ENCODE assay signal across 34 cellular contexts in genomic region chr7:129032017-129032416, GRCh38.
"Had no signal": no experiment of that assay in that cellular context is flagged by ENCODE, and none has a peak within 500 bp of the region (broad histone marks: within the 10 kb centered on the region; RNA-seq: fewer than 3 reads in every experiment).

No MANE protein-coding gene starts in this region.

- H3K4me3 ChIP-seq: ascending aorta, breast epithelium, cardiac muscle cell, coronary artery, dorsolateral prefrontal cortex, esophagus muscularis mucosa, gastroesophageal sphincter, heart right ventricle had no signal

- DNase-seq: activated B cell treated with CpG ODN at 0.5 μM for 24 hours; activated CD4-positive, alpha-beta memory T cell treated with anti-CD3 and anti-CD28 coated beads for 36 hours; activated CD4-positive, alpha-beta T cell treated with anti-CD3 and anti-CD28 coated beads, Interleukin-2, amount 10 ng/mL, durations not matched to agents 24 days and 14 days; activated CD8-positive, alpha-beta memory T cell treated with anti-CD3 and anti-CD28 coated beads, Interleukin-2, amount 10 ng/mL, durations not matched to agents 7 days and 5 days; activated CD8-positive, alpha-beta memory T cell treated with anti-CD3 and anti-CD28 coated beads, Interleukin-2, amount 50 U/mL, for 4 hours; activated CD8-positive, alpha-beta T cell treated with anti-CD3 and anti-CD28 coated beads, Interleukin-2, amount 10 ng/mL, durations not matched to agents 7 days and 5 days; activated gamma-delta T cell; activated naive CD4-positive, alpha-beta T cell; activated naive CD4-positive, alpha-beta T cell treated with anti-CD3 and anti-CD28 coated beads, Interleukin-2, amount 10 ng/mL, durations not matched to agents 7 days and 5 days; activated naive CD8-positive, alpha-beta T cell treated with anti-CD3 and anti-CD28 coated beads, Interleukin-2, amount 10 ng/mL, durations not matched to agents 7 days and 5 days; activated T-cell treated with anti-CD3 and anti-CD28 coated beads, Interleukin-2, amount 50 U/mL, for 1 hour; activated T-cell treated with anti-CD3 and anti-CD28 coated beads, Interleukin-2, amount 50 U/mL, for 48 hours; central memory CD4-positive, alpha-beta T cell; dorsolateral prefrontal cortex; effector memory CD4-positive, alpha-beta T cell; erythroblast; foreskin melanocyte; heart right ventricle; T-helper 1 cell; T-helper 17 cell; T1000; WERI-Rb-1 had no signal

- H3K9me3 ChIP-seq: ascending aorta, breast epithelium, esophagus muscularis mucosa, gastroesophageal sphincter, heart right ventricle had no signal

- H3K36me3 ChIP-seq: breast epithelium had no signal

- H3K27ac Mint-ChIP-seq: activated B cell treated with CpG ODN at 0.5 μM for 24 hours; activated CD4-positive, alpha-beta memory T cell treated with anti-CD3 and anti-CD28 coated beads for 36 hours; activated CD4-positive, alpha-beta T cell treated with anti-CD3 and anti-CD28 coated beads, Interleukin-2, amount 10 ng/mL, durations not matched to agents 24 days and 14 days; activated CD8-positive, alpha-beta memory T cell treated with anti-CD3 and anti-CD28 coated beads, Interleukin-2, amount 10 ng/mL, durations not matched to agents 7 days and 5 days; activated CD8-positive, alpha-beta T cell treated with anti-CD3 and anti-CD28 coated beads, Interleukin-2, amount 10 ng/mL, durations not matched to agents 7 days and 5 days; activated naive CD4-positive, alpha-beta T cell treated with anti-CD3 and anti-CD28 coated beads, Interleukin-2, amount 10 ng/mL, durations not matched to agents 7 days and 5 days; activated naive CD4-positive, alpha-beta T cell treated with anti-CD3 and anti-CD28 coated beads, Interleukin-2, amount 50 U/mL, for 72 hours; activated naive CD8-positive, alpha-beta T cell treated with anti-CD3 and anti-CD28 coated beads, Interleukin-2, amount 10 ng/mL, durations not matched to agents 7 days and 5 days; activated T-helper 1 cell treated with anti-CD3 and anti-CD28 coated beads, Interleukin-12 subunit alpha, Interleukin-12 subunit beta, Interleukin-2, Interleukin-4 antibody, amounts not matched to agents 30 ng/mL and 10 ng/mL and 1 ng/mL, durations not matched to agents 14 hours and 24 hours and 36 hours; brain; dendritic cell treated with granulocyte-macrophage colony-stimulating factor and Interleukin-4, amounts not matched to agents 40 ng/mL and 50 ng/mL, for 4 days; T-helper 17 cell; T-helper 2 cell treated with Interferon-gamma antibody and Interleukin-4, amounts not matched to agents 5 μg/mL and 100 μg/mL, for 36 hours had no signal

- H3K4me1 ChIP-seq: ascending aorta, breast epithelium, esophagus muscularis mucosa, gastroesophageal sphincter had no signal

- H3K27me3 ChIP-seq: ascending aorta, breast epithelium, cardiac muscle cell, dorsolateral prefrontal cortex, esophagus muscularis mucosa, gastroesophageal sphincter, heart right ventricle had no signal

- H3K27ac ChIP-seq: ascending aorta, breast epithelium, cardiac muscle cell, coronary artery, dorsolateral prefrontal cortex, esophagus muscularis mucosa, gastroesophageal sphincter, heart right ventricle, WERI-Rb-1 had no signal

- ATAC-seq: activated CD4-positive, CD25-positive, alpha-beta regulatory T cell treated with anti-CD3 and anti-CD28 coated beads, Interleukin-2, amount 50 U/mL, for 24 hours; activated CD8-positive, alpha-beta memory T cell treated with anti-CD3 and anti-CD28 coated beads, Interleukin-2, amount 10 ng/mL, durations not matched to agents 7 days and 5 days; activated CD8-positive, alpha-beta T cell treated with anti-CD3 and anti-CD28 coated beads, Interleukin-2, amount 10 ng/mL, durations not matched to agents 7 days and 5 days; activated naive CD4-positive, alpha-beta T cell treated with anti-CD3 and anti-CD28 coated beads, Interleukin-2, amount 50 U/mL, for 72 hours; gastroesophageal sphincter; heart right ventricle; T-helper 17 cell had no signal

- H3K9me3 Mint-ChIP-seq: activated B cell treated with CpG ODN at 0.5 μM for 24 hours; activated CD4-positive, alpha-beta memory T cell treated with anti-CD3 and anti-CD28 coated beads for 36 hours; activated CD4-positive, alpha-beta T cell treated with anti-CD3 and anti-CD28 coated beads, Interleukin-2, amount 10 ng/mL, durations not matched to agents 24 days and 14 days; activated naive CD4-positive, alpha-beta T cell treated with anti-CD3 and anti-CD28 coated beads, Interleukin-2, amount 10 ng/mL, durations not matched to agents 7 days and 5 days; activated naive CD4-positive, alpha-beta T cell treated with anti-CD3 and anti-CD28 coated beads, Interleukin-2, amount 50 U/mL, for 72 hours; activated naive CD8-positive, alpha-beta T cell treated with anti-CD3 and anti-CD28 coated beads, Interleukin-2, amount 10 ng/mL, durations not matched to agents 7 days and 5 days; activated T-helper 1 cell treated with anti-CD3 and anti-CD28 coated beads, Interleukin-12 subunit alpha, Interleukin-12 subunit beta, Interleukin-2, Interleukin-4 antibody, amounts not matched to agents 30 ng/mL and 10 ng/mL and 1 ng/mL, durations not matched to agents 14 hours and 24 hours and 36 hours; dendritic cell treated with granulocyte-macrophage colony-stimulating factor and Interleukin-4, amounts not matched to agents 40 ng/mL and 50 ng/mL, for 4 days; T-helper 2 cell treated with Interferon-gamma antibody and Interleukin-4, amounts not matched to agents 5 μg/mL and 100 μg/mL, for 36 hours had no signal

- H3K27me3 Mint-ChIP-seq: activated B cell treated with CpG ODN at 0.5 μM for 24 hours; activated CD4-positive, alpha-beta memory T cell treated with anti-CD3 and anti-CD28 coated beads for 36 hours; activated CD4-positive, alpha-beta T cell treated with anti-CD3 and anti-CD28 coated beads, Interleukin-2, amount 10 ng/mL, durations not matched to agents 24 days and 14 days; activated CD8-positive, alpha-beta memory T cell treated with anti-CD3 and anti-CD28 coated beads, Interleukin-2, amount 10 ng/mL, durations not matched to agents 7 days and 5 days; activated naive CD4-positive, alpha-beta T cell treated with anti-CD3 and anti-CD28 coated beads, Interleukin-2, amount 10 ng/mL, durations not matched to agents 7 days and 5 days; activated naive CD8-positive, alpha-beta T cell treated with anti-CD3 and anti-CD28 coated beads, Interleukin-2, amount 10 ng/mL, durations not matched to agents 7 days and 5 days; brain; dendritic cell treated with granulocyte-macrophage colony-stimulating factor and Interleukin-4, amounts not matched to agents 40 ng/mL and 50 ng/mL, for 4 days; T-helper 17 cell had no signal

- H3K4me3 Mint-ChIP-seq: activated B cell treated with CpG ODN at 0.5 μM for 24 hours; activated CD4-positive, alpha-beta memory T cell treated with anti-CD3 and anti-CD28 coated beads for 36 hours; activated CD4-positive, alpha-beta T cell treated with anti-CD3 and anti-CD28 coated beads, Interleukin-2, amount 10 ng/mL, durations not matched to agents 24 days and 14 days; activated CD8-positive, alpha-beta memory T cell treated with anti-CD3 and anti-CD28 coated beads, Interleukin-2, amount 10 ng/mL, durations not matched to agents 7 days and 5 days; activated CD8-positive, alpha-beta T cell treated with anti-CD3 and anti-CD28 coated beads, Interleukin-2, amount 10 ng/mL, durations not matched to agents 7 days and 5 days; activated naive CD4-positive, alpha-beta T cell treated with anti-CD3 and anti-CD28 coated beads, Interleukin-2, amount 10 ng/mL, durations not matched to agents 7 days and 5 days; activated naive CD8-positive, alpha-beta T cell treated with anti-CD3 and anti-CD28 coated beads, Interleukin-2, amount 10 ng/mL, durations not matched to agents 7 days and 5 days; activated T-helper 1 cell treated with anti-CD3 and anti-CD28 coated beads, Interleukin-12 subunit alpha, Interleukin-12 subunit beta, Interleukin-2, Interleukin-4 antibody, amounts not matched to agents 30 ng/mL and 10 ng/mL and 1 ng/mL, durations not matched to agents 14 hours and 24 hours and 36 hours; brain; dendritic cell treated with granulocyte-macrophage colony-stimulating factor and Interleukin-4, amounts not matched to agents 40 ng/mL and 50 ng/mL, for 4 days; T-helper 17 cell; T-helper 2 cell treated with Interferon-gamma antibody and Interleukin-4, amounts not matched to agents 5 μg/mL and 100 μg/mL, for 36 hours had no signal
